ENCODE assay signal across 8 cellular contexts in the genomic region with DNA sequence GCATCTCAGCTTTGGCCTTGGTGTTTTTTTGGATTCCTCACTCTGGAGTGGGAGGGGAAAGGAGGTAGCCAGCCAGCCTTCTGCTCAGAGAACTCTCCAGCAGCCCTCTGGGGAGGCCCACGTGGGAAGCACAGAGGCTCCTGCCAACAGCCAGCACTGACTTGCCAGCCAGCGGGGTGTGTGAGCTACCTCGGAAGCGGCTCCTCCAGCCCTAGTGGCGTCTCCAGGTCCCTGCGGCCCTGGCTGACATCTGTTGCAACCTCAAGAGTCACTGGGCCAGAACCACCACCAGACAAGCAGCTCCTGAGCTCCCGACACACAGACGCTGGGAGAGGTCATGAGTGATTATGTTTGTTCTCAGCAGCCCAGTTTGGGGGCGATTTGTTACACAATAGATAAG.
DNase-seq lines count a peak whose midpoint lies in the region; ATAC-seq and TF ChIP-seq lines count a peak whose summit lies in the region.

No MANE protein-coding gene starts in this region.

- peaks cover 4% of the 10 kb centered on the region for H3K9me3 Mint-ChIP-seq in nephron progenitor cell

- H3K4me1 ChIP-seq in esophagus squamous epithelium: peaks cover 3 to 20% (median 12%) of the 10 kb centered on the region in 3 donors

- no peak overlapping the region for H3K4me3 Mint-ChIP-seq in nephron progenitor cell

- TF ChIP-seq POLR2A in esophagus squamous epithelium (IDR thresholded peaks at IDR 0.05): no peak

- DNase-seq in BJ (ENCODE audit: low read depth): no peak
- peak; percentile 27 for DNase-seq in NCI-H1436 treated with DMSO at 0.1 percent for 48 hours (lab: John Stamatoyannopoulos, UW)
- no peak for DNase-seq in esophagus squamous epithelium (lab: John Stamatoyannopoulos, UW)
- DNase-seq in nephron progenitor cell: peak; percentile 60
- DNase-seq in NCI-H526 treated with DMSO at 0.1 percent for 48 hours (lab: John Stamatoyannopoulos, UW): no peak
- no peak for DNase-seq in NCI-H510A (lab: John Stamatoyannopoulos, UW)

- CTCF ChIA-PET in BJ (lab: Yijun Ruan, JAX): interaction anchor here (1.2 kb wide), 1 partner anchor 14 kb away, joined by 3 read pairs; no protein-coding TSS in a partner anchor

- peak overlapping the region; percentile 13 for H3K27ac Mint-ChIP-seq in nephron progenitor cell

- H3K36me3 Mint-ChIP-seq in nephron progenitor cell (ENCODE audit: low read depth): no peaks in the 10 kb centered on the region

- H3K4me3 ChIP-seq in BJ (ENCODE audit: low read depth, low read length): no peak overlapping the region
- H3K4me3 ChIP-seq in esophagus squamous epithelium: no peak overlapping the region

- H3K27me3 ChIP-seq in BJ (ENCODE audit: control insufficient read depth, insufficient read depth, low read length) (no peaks in the 10 kb centered on the region; the same call in 1 of the 2 replicates), esophagus squamous epithelium (no peaks in the 10 kb centered on the region)

- no peaks in the 10 kb centered on the region for H3K9me3 ChIP-seq in esophagus squamous epithelium

- H3K27ac ChIP-seq in esophagus squamous epithelium: no peak overlapping the region

- peaks cover 5% of the 10 kb centered on the region for H3K27me3 Mint-ChIP-seq in nephron progenitor cell (ENCODE audit: low read depth, poor library complexity)

- WGBS in esophagus squamous epithelium, 2 donors: 0% methylated on average over 1 of the region's 9 CpGs; no CpG with 5 or more reads in 1 of the 2 donors

- peaks cover 21% of the 10 kb centered on the region for H3K4me1 Mint-ChIP-seq in nephron progenitor cell

- POLR2A ChIA-PET in BJ (lab: Charles Lee): no interaction called here

- no peak for ATAC-seq in GM18517 (IDR thresholded peaks at IDR 0.05; ENCODE audit: unreplicated experiment)
- ATAC-seq in GM18861 (IDR thresholded peaks at IDR 0.05; ENCODE audit: unreplicated experiment): no peak

- intact Hi-C loops in esophagus squamous epithelium (cut with DNase I): no loop called here

- H3K36me3 ChIP-seq in BJ (ENCODE audit: control insufficient read depth, insufficient read depth, low read length) (no peaks in the 10 kb centered on the region), esophagus squamous epithelium (no peaks in the 10 kb centered on the region)

- TF ChIP-seq CTCF in BJ (IDR thresholded peaks at IDR 0.05; ENCODE audit: insufficient read depth, low read depth, low read length) (peak; percentile 26; the same call in 1 of the 2 replicates), esophagus squamous epithelium (IDR thresholded peaks at IDR 0.05) (peak in 5 of 6 experiments; percentile 33 to 61 (median 42)), nephron progenitor cell (IDR thresholded peaks at IDR 0.05) (peak; percentile 15)

Comparison
In these comparisons a context has a peak if more than half of its experiments do, and no peak if none do; other contexts are left out.
1. DNase-seq: peak in NCI-H1436 treated with DMSO at 0.1 percent for 48 hours (single experiment) and nephron progenitor cell (single experiment); none in BJ (single experiment), esophagus squamous epithelium (single experiment), NCI-H526 treated with DMSO at 0.1 percent for 48 hours (single experiment) and NCI-H510A (single experiment).
2. Peak in every context shown above with its lines, with median percentiles within 50 percentile points of each other: CTCF ChIP-seq.